Comparison of ENCODE assay signal across 22 cellular contexts in the genomic region with DNA sequence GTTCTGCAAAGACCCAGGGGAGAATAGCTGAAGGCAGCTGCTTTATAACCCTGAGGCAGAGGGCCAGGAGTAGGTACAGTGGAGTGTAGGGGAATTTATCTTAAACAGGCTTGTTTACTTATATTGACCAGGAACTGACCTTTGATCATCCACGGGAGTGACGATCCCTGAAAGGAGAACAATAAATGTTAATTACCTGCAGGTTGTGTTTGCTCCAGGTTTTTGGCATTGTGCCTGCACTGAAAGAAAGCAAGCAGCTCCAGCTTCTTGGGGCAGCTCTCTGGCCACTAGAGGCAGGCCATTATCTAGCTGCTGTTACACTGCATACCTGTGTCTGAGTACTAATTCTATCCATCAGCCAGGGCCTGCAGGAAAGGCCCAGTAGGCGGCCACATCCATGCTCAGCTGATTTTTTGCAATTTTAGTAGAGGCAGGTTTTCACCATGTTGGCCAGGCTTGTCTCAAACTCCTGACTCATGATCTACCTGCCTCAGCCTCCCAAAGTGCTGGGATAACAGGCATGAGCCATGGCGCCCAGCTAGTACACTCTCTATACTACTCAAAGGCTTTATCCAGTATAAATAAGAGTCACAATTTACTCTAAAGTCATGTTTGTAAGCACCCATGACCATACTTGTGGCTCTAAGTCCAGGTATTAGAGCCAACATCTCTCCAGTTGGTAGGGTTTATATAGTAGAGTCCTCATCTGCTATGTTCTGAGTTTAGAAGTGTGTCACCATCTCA. TPM values are rescaled to one million over a fixed set of nuclear protein-coding genes. Genes with fewer than 3 reads are reported as not detected.
DNase-seq lines count a peak whose midpoint lies in the region; ATAC-seq and TF ChIP-seq lines count a peak whose summit lies in the region.
"Had no signal": no experiment of that assay in that cellular context is flagged by ENCODE, and none has a peak within 500 bp of the region (broad histone marks: within the 10 kb centered on the region; RNA-seq: fewer than 3 reads in every experiment).

No MANE protein-coding gene starts in this region.

- no peak overlapping the region for H3T11ph ChIP-seq in H9 (ENCODE audit: low read length)

- no peak overlapping the region for H3K4ac ChIP-seq in H9 (ENCODE audit: low read depth, low read length)

- no peak for DNase-seq in H9
- peak; percentile 0 for DNase-seq in NCI-H526 treated with DMSO at 0.1 percent for 48 hours (lab: John Stamatoyannopoulos, UW)
- no peak for DNase-seq in epithelial cell of proximal tubule (ENCODE audit: low read depth)
- DNase-seq in nephron progenitor cell, result no peak
- DNase-seq in gastrocnemius medialis, result no peak
- no peak for DNase-seq in prostate gland (ENCODE audit: low spot score)
- DNase-seq: activated CD4-positive, alpha-beta T cell treated with anti-CD3 and anti-CD28 coated beads, Interleukin-2, amount 50 U/mL, for 48 hours; activated naive CD4-positive, alpha-beta T cell treated with anti-CD3 and anti-CD28 coated beads for 36 hours; HCEC 1CT; lower lobe of right lung; NCI-H2171; NK-92 treated with Interleukin-12 subunit alpha and Interleukin-12 subunit beta, amount 100 ng/mL, for 24 hours; stimulated activated naive CD4-positive, alpha-beta T cell treated with Interleukin-2 at 50 U/mL for 16 hours; upper lobe of left lung had no signal

- no peaks in the 10 kb centered on the region for H3K36me3 ChIP-seq in gastrocnemius medialis
- H3K36me3 ChIP-seq in prostate gland, result no peaks in the 10 kb centered on the region
- H3K36me3 ChIP-seq: ascending aorta, gastroesophageal sphincter, lower lobe of right lung, upper lobe of left lung had no signal

- H2BK12ac ChIP-seq in H9 (ENCODE audit: insufficient read length, low read depth, low read length), result no peak overlapping the region

- TF ChIP-seq POLR2A in gastrocnemius medialis (IDR thresholded peaks at IDR 0.05) (no peak), prostate gland (IDR thresholded peaks at IDR 0.05) (no peak)

- no peak overlapping the region for H3K18ac ChIP-seq in H9 (ENCODE audit: insufficient read length, low read depth, low read length)

- no peak overlapping the region for H2BK15ac ChIP-seq in H9 (ENCODE audit: low read depth, low read length)

- no peak overlapping the region for H4K8ac ChIP-seq in H9 (replicated peaks; ENCODE audit: insufficient read length, low read depth, low read length)

- no peak overlapping the region for H2BK120ac ChIP-seq in H9 (ENCODE audit: low read depth, low read length, poor library complexity, severe bottlenecking)

- H3K27ac Mint-ChIP-seq in H9 (no peak overlapping the region), nephron progenitor cell (peak overlapping the region; percentile 16)
- H3K27ac Mint-ChIP-seq: activated naive CD4-positive, alpha-beta T cell treated with anti-CD3 and anti-CD28 coated beads for 36 hours; B cell; nephron had no signal

- no peak overlapping the region for H2BK20ac ChIP-seq in H9 (ENCODE audit: low read depth, low read length, poor library complexity, severe bottlenecking)

- no peak overlapping the region for H3K4me2 ChIP-seq in H9 (ENCODE audit: insufficient read depth, insufficient read length, low read length)

- H2BK5ac ChIP-seq in H9 (ENCODE audit: insufficient read length, low read length), result no peak overlapping the region

- no peaks in the 10 kb centered on the region for H3K27me3 ChIP-seq in H9 (ENCODE audit: insufficient read depth, low read length)
- H3K27me3 ChIP-seq in gastrocnemius medialis, result no peaks in the 10 kb centered on the region
- no peaks in the 10 kb centered on the region for H3K27me3 ChIP-seq in prostate gland (replicated peaks; ENCODE audit: insufficient read depth)
- H3K27me3 ChIP-seq: ascending aorta, gastroesophageal sphincter, upper lobe of left lung had no signal

- H4K91ac ChIP-seq in H9 (ENCODE audit: insufficient read length, low read depth, low read length), result no peak overlapping the region

- H3K4me1 Mint-ChIP-seq in H9 (no peaks in the 10 kb centered on the region), nephron progenitor cell (no peaks in the 10 kb centered on the region)
- H3K4me1 Mint-ChIP-seq: B cell, nephron had no signal

- no peaks in the 10 kb centered on the region for H3K27me3 Mint-ChIP-seq in H9 (ENCODE audit: low read depth)
- no peaks in the 10 kb centered on the region for H3K27me3 Mint-ChIP-seq in nephron progenitor cell (ENCODE audit: low read depth, poor library complexity)
- H3K27me3 Mint-ChIP-seq: B cell had no signal

- H3K9me3 Mint-ChIP-seq in H9 (no peaks in the 10 kb centered on the region), nephron progenitor cell (peaks cover 4% of the 10 kb centered on the region)
- H3K9me3 Mint-ChIP-seq: activated naive CD4-positive, alpha-beta T cell treated with anti-CD3 and anti-CD28 coated beads for 36 hours; nephron had no signal

- peaks cover 68 to 76% (median 71%) of the 10 kb centered on the region in 3 experiments for H3K36me3 Mint-ChIP-seq in H9 (ENCODE audit: insufficient read depth in 1 of 3, low read depth in 3 of 3)
- H3K36me3 Mint-ChIP-seq in nephron progenitor cell (ENCODE audit: low read depth), result peaks cover 76% of the 10 kb centered on the region

- TF ChIP-seq CTCF in H9 (conservative IDR thresholded peaks at IDR 0.05) (peak; percentile 54), epithelial cell of proximal tubule (conservative IDR thresholded peaks at IDR 0.05; ENCODE audit: low read depth, low read length) (peak; percentile 6), nephron progenitor cell (IDR thresholded peaks at IDR 0.05) (no peak), gastrocnemius medialis (IDR thresholded peaks at IDR 0.05 in 4 of 5, conservative IDR thresholded peaks at IDR 0.05 in 1 of 5) (no peak), prostate gland (IDR thresholded peaks at IDR 0.05) (peak in 1 of 4 experiments; percentile 24)

- H2AFZ ChIP-seq in H9 (ENCODE audit: low read length), result no peak overlapping the region

- H3K9me3 ChIP-seq in H9 (ENCODE audit: control insufficient read depth, low read depth, low read length), result no peaks in the 10 kb centered on the region
- H3K9me3 ChIP-seq in gastrocnemius medialis, result no peaks in the 10 kb centered on the region
- no peaks in the 10 kb centered on the region for H3K9me3 ChIP-seq in prostate gland
- H3K9me3 ChIP-seq: ascending aorta, gastroesophageal sphincter, lower lobe of right lung, upper lobe of left lung had no signal

- WGBS in H9 (ENCODE audit: extremely low coverage, insufficient read length, low lambda C conversion rate), result no CpG with 5 or more reads among the region's 4 CpGs
- 46% methylated on average over 4 of the region's 4 CpGs for WGBS in prostate gland

- no peak overlapping the region for H3K9ac ChIP-seq in H9 (ENCODE audit: extremely low read depth, insufficient read length, low read length)

- no peaks in the 10 kb centered on the region for H3K4me1 ChIP-seq in H9 (ENCODE audit: insufficient read depth, low read length)
- H3K4me1 ChIP-seq in gastrocnemius medialis, result no peaks in the 10 kb centered on the region
- no peaks in the 10 kb centered on the region for H3K4me1 ChIP-seq in prostate gland (replicated peaks)
- H3K4me1 ChIP-seq: ascending aorta, gastroesophageal sphincter, lower lobe of right lung, upper lobe of left lung had no signal

- no peaks in the 10 kb centered on the region; the same call in 1 of the 2 replicates for H3K79me2 ChIP-seq in H9 (ENCODE audit: insufficient read depth, low read length)

- no peak overlapping the region for H4K5ac ChIP-seq in H9 (ENCODE audit: insufficient read length, low read depth, low read length)

- H3K79me1 ChIP-seq in H9 (ENCODE audit: insufficient read depth, low read depth, low read length, poor library complexity, severe bottlenecking), result no peaks in the 10 kb centered on the region

- H4K20me1 ChIP-seq in H9 (ENCODE audit: control insufficient read depth, insufficient read depth, insufficient read length), result no peaks in the 10 kb centered on the region

- H3K23ac ChIP-seq in H9 (ENCODE audit: insufficient read length, low read depth, low read length), result no peak overlapping the region

- H3K14ac ChIP-seq in H9 (ENCODE audit: insufficient read depth, low read length), result no peak overlapping the region

- H3K27ac ChIP-seq in H9 (ENCODE audit: insufficient read length, low read depth, low read length), result no peak overlapping the region
- no peak overlapping the region for H3K27ac ChIP-seq in gastrocnemius medialis
- no peak overlapping the region for H3K27ac ChIP-seq in prostate gland
- H3K27ac ChIP-seq: ascending aorta, epithelial cell of prostate, gastroesophageal sphincter, lower lobe of right lung, upper lobe of left lung had no signal

- H3K4me3 ChIP-seq in epithelial cell of proximal tubule (ENCODE audit: low read depth, low read length) (no peak overlapping the region), gastrocnemius medialis (no peak overlapping the region), prostate gland (no peak overlapping the region)
- H3K4me3 ChIP-seq: ascending aorta, gastroesophageal sphincter, lower lobe of right lung, upper lobe of left lung had no signal

- no peak overlapping the region for H3K56ac ChIP-seq in H9 (ENCODE audit: insufficient read length, low read depth, low read length)

- no peaks in the 10 kb centered on the region for H3K23me2 ChIP-seq in H9 (ENCODE audit: insufficient read length, low read depth, low read length, poor library complexity, severe bottlenecking)

- H3K4me3 Mint-ChIP-seq in H9 (no peak overlapping the region; a peak in 1 of 5 replicates), nephron progenitor cell (no peak overlapping the region)
- H3K4me3 Mint-ChIP-seq: activated naive CD4-positive, alpha-beta T cell treated with anti-CD3 and anti-CD28 coated beads for 36 hours; B cell; nephron had no signal

- intact Hi-C loops in gastrocnemius medialis (cut with DNase I; ENCODE audit: low total_unique reads) (no loop called here), prostate gland (cut with DNase I) (no loop called here)

- ATAC-seq in HG03039 (IDR thresholded peaks at IDR 0.05; ENCODE audit: unreplicated experiment) (no peak), gastrocnemius medialis (no peak), GM19397 (IDR thresholded peaks at IDR 0.05; ENCODE audit: unreplicated experiment) (no peak)
- ATAC-seq: gastroesophageal sphincter, lower lobe of right lung, Right ventricle myocardium inferior had no signal

- H2AK5ac ChIP-seq in H9 (ENCODE audit: insufficient read length, low read length), result no peak overlapping the region

- in situ Hi-C loops in gastrocnemius medialis (cut with MboI; ENCODE audit: low sequenced_read_pairs in 4 of 4), result no loop called here

RNA-seq across cellular contexts. Expression of a gene that starts 8.5 kb away (rescaled TPM):
- total RNA-seq in H9 (2021) (41.5 and 43.5 TPM in 2 replicates), epithelial cell of proximal tubule (12.6 and 22.1 TPM in 2 replicates), gastrocnemius medialis (10 to 100 TPM; 44.3 to 71.1 (median 59.0) TPM), prostate gland (10 to 100 TPM; 70.4 to 97.8 TPM)

Comparison
In these comparisons a context has a peak if more than half of its experiments do, and no peak if none do; other contexts are left out.
1. CTCF ChIP-seq: peak in H9 (single experiment) and epithelial cell of proximal tubule (single experiment); none in nephron progenitor cell (single experiment) and gastrocnemius medialis (0 of 5).